ENCODE assay signal across 1 cellular context in genomic region chr4:106264331-106264728, GRCh38.
TF ChIP-seq lines count a peak whose summit lies in the region.

No MANE protein-coding gene starts in this region.

TF ChIP-seq in SK-N-SH, 30 proteins besides CTCF, POLR2A, EP300 and RAD21:
- TF ChIP-seq SIN3A (IDR thresholded peaks at IDR 0.05; ENCODE audit: borderline replicate concordance, low read depth, low read length) (no peak), PBX3 (IDR thresholded peaks at IDR 0.05) (0 out of 2 replicates have a peak, but pooled peaks have one; percentile 3)
